ENCODE assay signal across 8 cellular contexts in the genomic region with DNA sequence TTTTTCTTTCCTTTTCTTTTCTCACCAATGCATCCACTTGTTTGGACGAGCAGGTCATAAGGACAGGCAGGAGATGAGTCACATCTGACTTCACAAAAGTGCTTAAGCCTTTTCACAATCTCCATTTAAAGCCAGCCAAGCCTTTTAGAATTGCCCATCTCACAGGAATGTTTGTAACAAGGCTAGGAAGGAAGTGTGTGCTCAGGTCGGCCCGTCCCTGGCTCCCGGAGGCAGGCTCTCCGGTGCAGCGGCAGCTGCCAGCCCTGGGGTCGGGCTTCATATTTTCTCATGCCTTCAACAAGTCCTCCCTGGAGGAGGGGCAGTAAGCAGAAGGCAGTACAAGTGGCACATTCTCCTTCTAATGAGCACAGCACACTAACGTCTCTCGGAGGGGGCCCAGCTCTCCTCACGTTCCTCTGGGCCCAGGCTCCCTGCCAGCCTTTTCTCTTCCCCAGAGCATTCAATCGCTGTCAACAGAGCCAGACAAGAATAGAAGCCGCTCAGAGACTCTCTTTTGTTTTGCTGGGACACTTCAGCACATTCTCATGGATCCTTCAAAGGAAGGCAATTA.
A peak's percentile ranks its signal among the peaks of the same experiment; 100 is the strongest.
DNase-seq lines count a peak whose midpoint lies in the region; ATAC-seq lines count a peak whose summit lies in the region.

No MANE protein-coding gene starts in this region.

- H3K4me3 Mint-ChIP-seq in activated CD4-positive, alpha-beta T cell treated with anti-CD3 and anti-CD28 coated beads, Interleukin-2, amount 10 ng/mL, durations not matched to agents 7 days and 5 days: no peak overlapping the region

- no peak for ATAC-seq in HG02763 (IDR thresholded peaks at IDR 0.05; ENCODE audit: unreplicated experiment)

- no peak overlapping the region for H3K27ac Mint-ChIP-seq in activated CD4-positive, alpha-beta T cell treated with anti-CD3 and anti-CD28 coated beads, Interleukin-2, amount 10 ng/mL, durations not matched to agents 7 days and 5 days

- POLR2A ChIA-PET in activated CD4-positive, alpha-beta T cell treated with anti-CD3 and anti-CD28 coated beads, Interleukin-2, amount 10 ng/mL, durations not matched to agents 7 days and 5 days (lab: Charles Lee): no interaction called here

- H3K36me3 Mint-ChIP-seq in activated CD4-positive, alpha-beta T cell treated with anti-CD3 and anti-CD28 coated beads, Interleukin-2, amount 10 ng/mL, durations not matched to agents 7 days and 5 days (ENCODE audit: low read depth): no peaks in the 10 kb centered on the region

- H3K27me3 Mint-ChIP-seq in activated CD4-positive, alpha-beta T cell treated with anti-CD3 and anti-CD28 coated beads, Interleukin-2, amount 10 ng/mL, durations not matched to agents 7 days and 5 days: peaks cover 35% of the 10 kb centered on the region

- H3K4me1 Mint-ChIP-seq in activated CD4-positive, alpha-beta T cell treated with anti-CD3 and anti-CD28 coated beads, Interleukin-2, amount 10 ng/mL, durations not matched to agents 7 days and 5 days: no peaks in the 10 kb centered on the region

- no peaks in the 10 kb centered on the region for H3K9me3 Mint-ChIP-seq in activated CD4-positive, alpha-beta T cell treated with anti-CD3 and anti-CD28 coated beads, Interleukin-2, amount 10 ng/mL, durations not matched to agents 7 days and 5 days

- CTCF ChIA-PET in activated CD4-positive, alpha-beta T cell treated with anti-CD3 and anti-CD28 coated beads, Interleukin-2, amount 10 ng/mL, durations not matched to agents 7 days and 5 days (lab: Charles Lee): no interaction called here

- DNase-seq in HT1080 (ENCODE audit: low read depth) (peak; percentile 96), astrocyte of the hippocampus (ENCODE audit: low read depth, low spot score) (peak; percentile 97), iPS-NIHi7 (ENCODE audit: extremely low spot score) (peak; percentile 35), stromal cell of bone marrow (ENCODE audit: low read depth) (peak; percentile 86), NCI-H1417 treated with DMSO at 0.1 percent for 48 hours (lab: John Stamatoyannopoulos, UW) (no peak)
- no peak for DNase-seq in activated CD4-positive, alpha-beta T cell treated with anti-CD3 and anti-CD28 coated beads, Interleukin-2, amount 10 ng/mL, durations not matched to agents 7 days and 5 days
- no peak for DNase-seq in activated naive CD4-positive, alpha-beta T cell treated with anti-CD3 and anti-CD28 coated beads, Interleukin-2, amount 50 U/mL, for 16 hours

Comparison
In these comparisons a context has a peak if more than half of its experiments do, and no peak if none do; other contexts are left out.
1. DNase-seq: peak in HT1080 (single experiment), astrocyte of the hippocampus (single experiment), iPS-NIHi7 (single experiment) and stromal cell of bone marrow (single experiment); none in NCI-H1417 treated with DMSO at 0.1 percent for 48 hours (single experiment), activated CD4-positive, alpha-beta T cell treated with anti-CD3 and anti-CD28 coated beads, Interleukin-2, amount 10 ng/mL, durations not matched to agents 7 days and 5 days (single experiment) and activated naive CD4-positive, alpha-beta T cell treated with anti-CD3 and anti-CD28 coated beads, Interleukin-2, amount 50 U/mL, for 16 hours (single experiment).